ENCODE assay signal across 1 cellular context in the genomic region with DNA sequence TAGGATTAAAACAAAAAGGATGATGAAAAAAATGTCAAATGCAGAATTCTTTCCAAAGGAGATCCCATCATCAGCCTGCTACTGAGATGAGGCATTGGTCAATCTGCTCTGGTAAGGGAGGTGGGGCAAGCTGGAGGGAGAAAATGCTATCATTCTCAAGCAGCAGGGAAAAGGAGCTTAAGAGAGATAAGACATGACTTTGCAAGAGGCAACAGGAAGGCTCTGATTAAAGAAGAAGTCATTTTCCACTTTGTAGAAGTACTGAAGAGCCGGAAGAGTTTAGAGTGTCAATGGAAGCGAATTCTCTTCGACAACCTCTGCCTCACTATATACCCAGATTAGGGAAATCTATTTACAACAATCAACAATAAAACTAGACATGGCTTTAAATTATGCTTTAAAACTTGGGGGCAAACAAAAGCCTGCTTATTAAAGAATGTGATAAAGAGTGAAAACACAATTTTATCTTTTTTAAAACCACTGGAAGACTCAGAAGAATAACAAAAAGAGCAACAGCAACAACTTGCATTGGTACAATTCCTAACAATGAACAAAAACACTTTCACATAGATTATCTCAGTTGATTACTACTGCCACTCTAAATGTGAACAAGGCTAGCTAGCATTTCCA.
TF ChIP-seq lines count a peak whose summit lies in the region.

No MANE protein-coding gene starts in this region.

TF ChIP-seq in A549, 52 proteins besides CTCF, POLR2A, EP300 and RAD21 (continued from another document):
- TF ChIP-seq, protein P1, sequence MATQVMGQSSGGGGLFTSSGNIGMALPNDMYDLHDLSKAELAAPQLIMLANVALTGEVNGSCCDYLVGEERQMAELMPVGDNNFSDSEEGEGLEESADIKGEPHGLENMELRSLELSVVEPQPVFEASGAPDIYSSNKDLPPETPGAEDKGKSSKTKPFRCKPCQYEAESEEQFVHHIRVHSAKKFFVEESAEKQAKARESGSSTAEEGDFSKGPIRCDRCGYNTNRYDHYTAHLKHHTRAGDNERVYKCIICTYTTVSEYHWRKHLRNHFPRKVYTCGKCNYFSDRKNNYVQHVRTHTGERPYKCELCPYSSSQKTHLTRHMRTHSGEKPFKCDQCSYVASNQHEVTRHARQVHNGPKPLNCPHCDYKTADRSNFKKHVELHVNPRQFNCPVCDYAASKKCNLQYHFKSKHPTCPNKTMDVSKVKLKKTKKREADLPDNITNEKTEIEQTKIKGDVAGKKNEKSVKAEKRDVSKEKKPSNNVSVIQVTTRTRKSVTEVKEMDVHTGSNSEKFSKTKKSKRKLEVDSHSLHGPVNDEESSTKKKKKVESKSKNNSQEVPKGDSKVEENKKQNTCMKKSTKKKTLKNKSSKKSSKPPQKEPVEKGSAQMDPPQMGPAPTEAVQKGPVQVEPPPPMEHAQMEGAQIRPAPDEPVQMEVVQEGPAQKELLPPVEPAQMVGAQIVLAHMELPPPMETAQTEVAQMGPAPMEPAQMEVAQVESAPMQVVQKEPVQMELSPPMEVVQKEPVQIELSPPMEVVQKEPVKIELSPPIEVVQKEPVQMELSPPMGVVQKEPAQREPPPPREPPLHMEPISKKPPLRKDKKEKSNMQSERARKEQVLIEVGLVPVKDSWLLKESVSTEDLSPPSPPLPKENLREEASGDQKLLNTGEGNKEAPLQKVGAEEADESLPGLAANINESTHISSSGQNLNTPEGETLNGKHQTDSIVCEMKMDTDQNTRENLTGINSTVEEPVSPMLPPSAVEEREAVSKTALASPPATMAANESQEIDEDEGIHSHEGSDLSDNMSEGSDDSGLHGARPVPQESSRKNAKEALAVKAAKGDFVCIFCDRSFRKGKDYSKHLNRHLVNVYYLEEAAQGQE (IDR thresholded peaks at IDR 0.05) = no peak
- TF ChIP-seq HOXA7 (CRISPR knock-in tag; IDR thresholded peaks at IDR 0.05) (no peak), POLR2AphosphoS2 (conservative IDR thresholded peaks at IDR 0.05; ENCODE audit: low read length) (no peak)
